In the genomic region with DNA sequence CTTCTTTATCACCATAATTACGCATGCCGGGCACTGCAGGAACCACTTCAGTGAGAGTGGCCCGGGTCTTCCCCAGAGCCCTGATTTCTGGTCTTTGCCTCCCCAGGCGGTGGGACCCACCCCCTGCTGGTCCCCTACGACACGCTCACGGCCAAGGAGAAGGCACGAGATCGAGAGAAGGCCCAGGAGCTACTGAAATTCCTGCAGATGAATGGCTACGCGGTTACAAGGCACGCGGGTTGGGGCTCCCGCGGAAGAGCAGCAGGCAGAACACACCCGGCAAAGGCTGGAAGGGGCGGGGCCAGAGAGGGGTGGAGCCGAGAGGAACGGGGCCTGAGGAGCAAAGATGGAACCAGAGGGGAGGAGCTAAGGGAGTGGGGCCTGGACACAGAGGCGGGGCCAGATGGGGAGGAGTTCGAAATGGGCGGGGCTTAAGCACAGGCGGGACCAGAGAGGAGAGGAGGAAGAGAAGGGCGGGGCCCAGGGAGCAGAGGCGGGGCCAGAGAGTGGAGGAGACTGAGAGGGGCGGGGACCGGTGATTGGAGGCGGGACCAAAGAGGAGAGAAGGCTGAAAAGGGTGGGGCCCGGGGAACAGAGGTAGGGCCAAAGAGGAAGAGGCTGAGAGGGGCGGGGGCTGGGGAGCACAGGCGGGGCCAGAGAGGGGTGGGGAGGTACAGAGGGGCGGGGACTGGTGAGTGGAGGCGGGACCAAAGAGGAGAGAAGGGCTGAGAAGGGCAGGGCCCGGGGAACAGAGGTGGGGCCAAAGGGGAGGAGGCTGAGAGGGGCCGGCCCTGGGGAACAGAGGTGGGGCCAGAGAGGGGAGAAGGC, we compare ENCODE assay signal across 8 cellular contexts.
DNase-seq lines count a peak whose midpoint lies in the region; ATAC-seq lines count a peak whose summit lies in the region.

No MANE protein-coding gene starts in this region.

- in situ Hi-C loops in SK-MEL-5 (cut with HindIII; ENCODE audit: low pct_unique_long_range_greater_than_20kb, low sequenced_read_pairs): no loop called here

- peak; percentile 77 for ATAC-seq in activated naive CD8-positive, alpha-beta T cell treated with anti-CD3 and anti-CD28 coated beads, Interleukin-2, amount 10 ng/mL, durations not matched to agents 7 days and 5 days (ENCODE audit: low read depth)

- H3K4me1 Mint-ChIP-seq in activated naive CD8-positive, alpha-beta T cell treated with anti-CD3 and anti-CD28 coated beads, Interleukin-2, amount 10 ng/mL, durations not matched to agents 7 days and 5 days: peaks cover 2% of the 10 kb centered on the region

- POLR2A ChIA-PET in activated naive CD8-positive, alpha-beta T cell treated with anti-CD3 and anti-CD28 coated beads, Interleukin-2, amount 10 ng/mL, durations not matched to agents 7 days and 5 days (lab: Charles Lee): no interaction called here

- DNase-seq in NCI-H1436 (lab: John Stamatoyannopoulos, UW): peak; percentile 73
- DNase-seq in NCI-H1436 treated with DMSO at 0.1 percent for 48 hours (lab: John Stamatoyannopoulos, UW): no peak
- peak; percentile 98 for DNase-seq in HuH-7 (ENCODE audit: low spot score)
- DNase-seq in SK-MEL-5 (ENCODE audit: low read depth, low spot score): peak; percentile 98
- peak; percentile 77 for DNase-seq in activated naive CD8-positive, alpha-beta T cell treated with anti-CD3 and anti-CD28 coated beads, Interleukin-2, amount 10 ng/mL, durations not matched to agents 7 days and 5 days
- peak; percentile 78 for DNase-seq in iPS DF 4.7 (ENCODE audit: extremely low read depth, low spot score)
- peak; percentile 21 to 91 (median 67) for DNase-seq in stimulated activated CD4-positive, alpha-beta T cell treated with anti-CD3 and anti-CD28 coated beads, Interleukin-1b, Interleukin-23, amount 100 ng/mL, for 24 hours (ENCODE audit: low read depth in 4 of 4, low spot score in 1 of 4)
- no peak for DNase-seq in T1000 (lab: John Stamatoyannopoulos, UW)

- no peak overlapping the region for H3K4me3 Mint-ChIP-seq in activated naive CD8-positive, alpha-beta T cell treated with anti-CD3 and anti-CD28 coated beads, Interleukin-2, amount 10 ng/mL, durations not matched to agents 7 days and 5 days

- H3K27ac Mint-ChIP-seq in activated naive CD8-positive, alpha-beta T cell treated with anti-CD3 and anti-CD28 coated beads, Interleukin-2, amount 10 ng/mL, durations not matched to agents 7 days and 5 days: no peak overlapping the region

- H3K36me3 Mint-ChIP-seq in activated naive CD8-positive, alpha-beta T cell treated with anti-CD3 and anti-CD28 coated beads, Interleukin-2, amount 10 ng/mL, durations not matched to agents 7 days and 5 days: no peaks in the 10 kb centered on the region

- peaks cover 31% of the 10 kb centered on the region for H3K27me3 Mint-ChIP-seq in activated naive CD8-positive, alpha-beta T cell treated with anti-CD3 and anti-CD28 coated beads, Interleukin-2, amount 10 ng/mL, durations not matched to agents 7 days and 5 days

- H3K9me3 Mint-ChIP-seq in activated naive CD8-positive, alpha-beta T cell treated with anti-CD3 and anti-CD28 coated beads, Interleukin-2, amount 10 ng/mL, durations not matched to agents 7 days and 5 days: no peaks in the 10 kb centered on the region

Comparison
In these comparisons a context has a peak if more than half of its experiments do, and no peak if none do; other contexts are left out.
1. DNase-seq: peak in NCI-H1436 (single experiment), HuH-7 (single experiment), SK-MEL-5 (single experiment), activated naive CD8-positive, alpha-beta T cell treated with anti-CD3 and anti-CD28 coated beads, Interleukin-2, amount 10 ng/mL, durations not matched to agents 7 days and 5 days (single experiment), iPS DF 4.7 (single experiment) and stimulated activated CD4-positive, alpha-beta T cell treated with anti-CD3 and anti-CD28 coated beads, Interleukin-1b, Interleukin-23, amount 100 ng/mL, for 24 hours (4 of 4); none in NCI-H1436 treated with DMSO at 0.1 percent for 48 hours (single experiment) and T1000 (single experiment).